ENCODE assay signal across 20 cellular contexts in genomic region chr6:137884428-137884827, GRCh38. TPM values are rescaled to one million over a fixed set of nuclear protein-coding genes. Genes with fewer than 3 reads are reported as not detected.
DNase-seq lines count a peak whose midpoint lies in the region; ATAC-seq, FAIRE-seq and TF ChIP-seq lines count a peak whose summit lies in the region.
"Had no signal": no experiment of that assay in that cellular context is flagged by ENCODE, and none has a peak within 500 bp of the region (broad histone marks: within the 10 kb centered on the region; RNA-seq: fewer than 3 reads in every experiment).

No MANE protein-coding gene starts in this region.

- no peak for DNase-seq in activated CD4-positive, alpha-beta memory T cell treated with anti-CD3 and anti-CD28 coated beads for 36 hours
- no peak for DNase-seq in activated CD4-positive, alpha-beta memory T cell treated with anti-CD3 and anti-CD28 coated beads, Interleukin-2, amount 10 ng/mL, durations not matched to agents 7 days and 5 days
- no peak for DNase-seq in activated T-helper 2 cell treated with anti-CD3 and anti-CD28 coated beads, Interferon-gamma antibody, Interleukin-2, Interleukin-4, amounts not matched to agents 10 μg/mL and 5 μg/mL and 100 μg/mL, durations not matched to agents 14 hours and 24 hours and 36 hours (ENCODE audit: low spot score)
- DNase-seq in natural killer cell: no peak
- DNase-seq in GM12891 (ENCODE audit: insufficient read length, low spot score): no peak
- no peak for DNase-seq in mucosa of gallbladder (ENCODE audit: low spot score)
- DNase-seq: activated CD4-positive, alpha-beta T cell treated with anti-CD3 and anti-CD28 coated beads, Interleukin-2, amount 50 U/mL, for 1 hour; activated T-cell treated with anti-CD3 and anti-CD28 coated beads for 4 hours; cortex of kidney; HFFc6; left ventricle myocardium superior; NCI-H187; NCI-H774; SHP77; spleen; stimulated activated CD4-positive, alpha-beta T cell treated with anti-CD3 and anti-CD28 coated beads, Interleukin-4, amount 100 ng/mL, for 24 hours; upper lobe of left lung had no signal

- H3K4me3 Mint-ChIP-seq in activated CD4-positive, alpha-beta memory T cell treated with anti-CD3 and anti-CD28 coated beads for 36 hours: no peak overlapping the region
- no peak overlapping the region for H3K4me3 Mint-ChIP-seq in activated CD4-positive, alpha-beta memory T cell treated with anti-CD3 and anti-CD28 coated beads, Interleukin-2, amount 10 ng/mL, durations not matched to agents 7 days and 5 days
- no peak overlapping the region for H3K4me3 Mint-ChIP-seq in activated T-helper 2 cell treated with anti-CD3 and anti-CD28 coated beads, Interferon-gamma antibody, Interleukin-2, Interleukin-4, amounts not matched to agents 10 μg/mL and 5 μg/mL and 100 μg/mL, durations not matched to agents 14 hours and 24 hours and 36 hours (ENCODE audit: low read depth)
- peak overlapping the region; percentile 79 for H3K4me3 Mint-ChIP-seq in natural killer cell
- H3K4me3 Mint-ChIP-seq: HFFc6 had no signal

- no peak for FAIRE-seq in GM12891 (lab: Jason Lieb, UNC)
- FAIRE-seq: A204.1 had no signal

- no peaks in the 10 kb centered on the region for H3K27me3 Mint-ChIP-seq in activated CD4-positive, alpha-beta memory T cell treated with anti-CD3 and anti-CD28 coated beads for 36 hours
- no peaks in the 10 kb centered on the region for H3K27me3 Mint-ChIP-seq in activated CD4-positive, alpha-beta memory T cell treated with anti-CD3 and anti-CD28 coated beads, Interleukin-2, amount 10 ng/mL, durations not matched to agents 7 days and 5 days
- H3K27me3 Mint-ChIP-seq in activated T-helper 2 cell treated with anti-CD3 and anti-CD28 coated beads, Interferon-gamma antibody, Interleukin-2, Interleukin-4, amounts not matched to agents 10 μg/mL and 5 μg/mL and 100 μg/mL, durations not matched to agents 14 hours and 24 hours and 36 hours (ENCODE audit: low read depth): no peaks in the 10 kb centered on the region
- no peaks in the 10 kb centered on the region for H3K27me3 Mint-ChIP-seq in natural killer cell (ENCODE audit: low read depth in 2 of 2)

- ATAC-seq in GM18867 (IDR thresholded peaks at IDR 0.05; ENCODE audit: unreplicated experiment) (peak; percentile 15), natural killer cell (peak in 2 of 3 donors; percentile 20 to 24), HG03039 (IDR thresholded peaks at IDR 0.05; ENCODE audit: unreplicated experiment) (no peak)
- ATAC-seq: left ventricle myocardium superior had no signal

- peaks cover 42% of the 10 kb centered on the region for H3K4me1 Mint-ChIP-seq in activated CD4-positive, alpha-beta memory T cell treated with anti-CD3 and anti-CD28 coated beads for 36 hours (ENCODE audit: low read depth)
- peaks cover 41% of the 10 kb centered on the region for H3K4me1 Mint-ChIP-seq in activated CD4-positive, alpha-beta memory T cell treated with anti-CD3 and anti-CD28 coated beads, Interleukin-2, amount 10 ng/mL, durations not matched to agents 7 days and 5 days
- H3K4me1 Mint-ChIP-seq in activated T-helper 2 cell treated with anti-CD3 and anti-CD28 coated beads, Interferon-gamma antibody, Interleukin-2, Interleukin-4, amounts not matched to agents 10 μg/mL and 5 μg/mL and 100 μg/mL, durations not matched to agents 14 hours and 24 hours and 36 hours (ENCODE audit: low read depth): peaks cover 45% of the 10 kb centered on the region
- H3K4me1 Mint-ChIP-seq in natural killer cell: peaks cover 25 to 30% of the 10 kb centered on the region in 2 donors

- H3K36me3 Mint-ChIP-seq in activated CD4-positive, alpha-beta memory T cell treated with anti-CD3 and anti-CD28 coated beads for 36 hours: peaks cover 62% of the 10 kb centered on the region
- H3K36me3 Mint-ChIP-seq in activated CD4-positive, alpha-beta memory T cell treated with anti-CD3 and anti-CD28 coated beads, Interleukin-2, amount 10 ng/mL, durations not matched to agents 7 days and 5 days (ENCODE audit: low read depth): peaks cover 72% of the 10 kb centered on the region
- peaks cover 89% of the 10 kb centered on the region for H3K36me3 Mint-ChIP-seq in activated T-helper 2 cell treated with anti-CD3 and anti-CD28 coated beads, Interferon-gamma antibody, Interleukin-2, Interleukin-4, amounts not matched to agents 10 μg/mL and 5 μg/mL and 100 μg/mL, durations not matched to agents 14 hours and 24 hours and 36 hours (ENCODE audit: low read depth)
- H3K36me3 Mint-ChIP-seq in natural killer cell: peaks cover 7% of the 10 kb centered on the region

- TF ChIP-seq POLR2A in GM12891 (IDR thresholded peaks at IDR 0.05; ENCODE audit: low read depth, low read length): no peak

- POLR2A ChIA-PET in activated CD4-positive, alpha-beta memory T cell treated with anti-CD3 and anti-CD28 coated beads for 36 hours (lab: Charles Lee): interaction anchor here (1.0 to 5.0 kb wide), 4 partner anchors 14 to 60 kb away, joined by 4 to 49 read pairs (median 8); no protein-coding TSS in a partner anchor
- POLR2A ChIA-PET in activated CD4-positive, alpha-beta memory T cell treated with anti-CD3 and anti-CD28 coated beads, Interleukin-2, amount 10 ng/mL, durations not matched to agents 7 days and 5 days (lab: Charles Lee): interaction anchor here (4.9 kb wide), 1 partner anchor 13 kb away, joined by 42 read pairs; no protein-coding TSS in a partner anchor

- peaks cover 34% of the 10 kb centered on the region for H3K9me3 Mint-ChIP-seq in activated CD4-positive, alpha-beta memory T cell treated with anti-CD3 and anti-CD28 coated beads for 36 hours
- peaks cover 16% of the 10 kb centered on the region for H3K9me3 Mint-ChIP-seq in activated CD4-positive, alpha-beta memory T cell treated with anti-CD3 and anti-CD28 coated beads, Interleukin-2, amount 10 ng/mL, durations not matched to agents 7 days and 5 days
- H3K9me3 Mint-ChIP-seq in activated T-helper 2 cell treated with anti-CD3 and anti-CD28 coated beads, Interferon-gamma antibody, Interleukin-2, Interleukin-4, amounts not matched to agents 10 μg/mL and 5 μg/mL and 100 μg/mL, durations not matched to agents 14 hours and 24 hours and 36 hours: peaks cover 40% of the 10 kb centered on the region
- H3K9me3 Mint-ChIP-seq in natural killer cell: peaks cover 4 to 5% of the 10 kb centered on the region in 2 donors

- TF ChIP-seq CTCF in natural killer cell (IDR thresholded peaks at IDR 0.05): no peak

- CTCF ChIA-PET in activated CD4-positive, alpha-beta memory T cell treated with anti-CD3 and anti-CD28 coated beads for 36 hours (lab: Charles Lee): interaction anchor here (0.8 to 8.7 kb wide), 9 partner anchors 14 to 176 kb away, joined by 3 to 74 read pairs (median 8); partner anchors contain the start of gene TNFAIP3
- CTCF ChIA-PET in activated CD4-positive, alpha-beta memory T cell treated with anti-CD3 and anti-CD28 coated beads, Interleukin-2, amount 10 ng/mL, durations not matched to agents 7 days and 5 days (lab: Charles Lee): interaction anchor here (0.8 to 5.4 kb wide), 5 partner anchors 10 to 60 kb away, joined by 3 to 68 read pairs (median 4); partner anchors contain the start of gene TNFAIP3

- peak overlapping the region; percentile 61 for H3K27ac Mint-ChIP-seq in activated CD4-positive, alpha-beta memory T cell treated with anti-CD3 and anti-CD28 coated beads for 36 hours
- H3K27ac Mint-ChIP-seq in activated CD4-positive, alpha-beta memory T cell treated with anti-CD3 and anti-CD28 coated beads, Interleukin-2, amount 10 ng/mL, durations not matched to agents 7 days and 5 days: no peak overlapping the region
- peak overlapping the region; percentile 53 for H3K27ac Mint-ChIP-seq in activated T-helper 2 cell treated with anti-CD3 and anti-CD28 coated beads, Interferon-gamma antibody, Interleukin-2, Interleukin-4, amounts not matched to agents 10 μg/mL and 5 μg/mL and 100 μg/mL, durations not matched to agents 14 hours and 24 hours and 36 hours
- H3K27ac Mint-ChIP-seq in natural killer cell: peak overlapping the region; percentile 79 to 89
- H3K27ac Mint-ChIP-seq: HFFc6 had no signal

- intact Hi-C loops in activated CD4-positive, alpha-beta memory T cell treated with anti-CD3 and anti-CD28 coated beads for 36 hours (cut with micrococcal nuclease): no loop called here
- intact Hi-C loops in activated T-helper 2 cell treated with anti-CD3 and anti-CD28 coated beads, Interferon-gamma antibody, Interleukin-2, Interleukin-4, amounts not matched to agents 10 μg/mL and 5 μg/mL and 100 μg/mL, durations not matched to agents 14 hours and 24 hours and 36 hours (cut with micrococcal nuclease): no loop called here
- intact Hi-C loops in natural killer cell (cut with micrococcal nuclease): no loop called here

TF ChIP-seq in GM12891, 5 proteins besides CTCF, POLR2A, EP300 and RAD21:
- TF ChIP-seq PAX5 (IDR thresholded peaks at IDR 0.05; ENCODE audit: insufficient read depth, low read length, severe bottlenecking) (no peak), POLR2AphosphoS5 (IDR thresholded peaks at IDR 0.05; ENCODE audit: low read depth, low read length) (no peak), SPI1 (IDR thresholded peaks at IDR 0.05; ENCODE audit: low read depth, low read length) (no peak), POU2F2 (IDR thresholded peaks at IDR 0.05; ENCODE audit: low read depth, low read length) (no peak)
TF ChIP-seq in GM12891: peak in this region for 0.

RNA-seq across cellular contexts. Expression of gene TNFAIP3, which starts 17.4 kb away (rescaled TPM):
- 100 to 1,000 TPM; 259 to 267 TPM for total RNA-seq in activated CD4-positive, alpha-beta memory T cell treated with anti-CD3 and anti-CD28 coated beads for 36 hours
- total RNA-seq in activated CD4-positive, alpha-beta memory T cell treated with anti-CD3 and anti-CD28 coated beads, Interleukin-2, amount 10 ng/mL, durations not matched to agents 7 days and 5 days: 100 to 1,000 TPM; 143 to 144 TPM
- total RNA-seq in activated T-helper 2 cell treated with anti-CD3 and anti-CD28 coated beads, Interferon-gamma antibody, Interleukin-2, Interleukin-4, amounts not matched to agents 10 μg/mL and 5 μg/mL and 100 μg/mL, durations not matched to agents 14 hours and 24 hours and 36 hours: 250 and 251 TPM in 2 replicates
- 1,000 to 10,000 TPM; 1,163 to 1,298 (median 1,241) TPM for total RNA-seq in natural killer cell
- polyA plus RNA-seq in GM12891 (2012; ENCODE audit: low read depth, missing spikeins): 120 TPM
- 33.8 TPM for total RNA-seq in mucosa of gallbladder
